8 cellular contexts compared by ENCODE assay signal in the genomic region with DNA sequence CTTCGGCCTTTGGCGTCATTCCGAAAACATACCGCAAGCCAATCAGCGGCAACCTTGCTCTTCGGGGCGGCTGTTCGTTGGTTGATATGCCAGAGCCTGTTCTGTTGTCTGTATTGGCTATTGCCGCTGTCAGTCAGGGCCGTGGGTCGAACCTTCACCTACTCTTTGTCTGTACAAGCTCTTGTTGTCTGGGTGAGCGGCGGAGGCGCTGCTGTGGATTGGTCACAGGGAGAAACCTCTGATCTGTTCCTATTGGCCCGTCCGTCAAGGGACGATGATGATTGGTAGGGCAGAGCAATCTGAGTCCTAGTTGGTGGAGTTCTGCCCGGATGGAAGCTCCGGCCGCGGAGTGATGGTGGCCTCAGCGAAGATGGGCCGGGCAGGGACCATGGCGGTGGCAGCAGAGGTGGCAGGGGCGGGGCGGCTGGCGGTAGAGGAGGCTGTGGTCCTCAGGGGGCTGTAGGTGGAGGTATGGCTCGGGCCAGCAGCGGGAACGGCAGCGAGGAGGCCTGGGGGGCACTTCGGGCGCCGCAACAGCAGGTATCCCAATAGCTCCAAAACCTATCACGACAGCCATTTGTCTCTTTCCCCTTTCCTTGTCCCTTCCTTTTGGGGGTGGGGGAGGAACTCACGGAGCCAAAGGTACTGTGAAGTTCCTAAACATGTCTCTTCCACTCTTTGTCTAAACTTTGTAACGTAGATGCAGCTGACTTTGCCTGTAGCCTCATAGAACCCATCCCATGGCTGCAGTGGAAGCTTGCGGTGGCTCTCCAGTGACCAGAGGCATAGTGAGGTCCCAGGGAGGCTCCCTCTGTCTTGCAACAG. TPM values are rescaled to one million over a fixed set of nuclear protein-coding genes. Genes with fewer than 3 reads are reported as not detected.
DNase-seq lines count a peak whose midpoint lies in the region; ATAC-seq, FAIRE-seq and TF ChIP-seq lines count a peak whose summit lies in the region.

A gene (plus strand): TSS at position 307 of the 825 bp plus-strand sequence. CDS start 165 bp downstream, at position 472.

- peak within 1 kb of the TSS; percentile 66 to 95 for H4K8ac ChIP-seq in IMR-90 (ENCODE audit: low read depth in 2 of 2, low read length in 2 of 2)

- no CpG with 5 or more reads among the region's 38 CpGs for WGBS in IMR-90 (ENCODE audit: extremely low coverage in 2 of 2, insufficient read length in 1 of 2), 2 experiments

- H2AK9ac ChIP-seq in IMR-90 (replicated peaks; ENCODE audit: low read depth, low read length, poor library complexity), result peak within 1 kb of the TSS; percentile 97

- H3K79me2 ChIP-seq in endothelial cell of umbilical vein (ENCODE audit: control insufficient read depth, insufficient read depth, low read length), result peaks cover 6% of the 10 kb centered on the region

- peak within 1 kb of the TSS; percentile 97 for H3K14ac ChIP-seq in IMR-90 (replicated peaks; ENCODE audit: low read depth, low read length)

- H3K9me1 ChIP-seq in IMR-90 (ENCODE audit: insufficient read depth, low read length) (0 out of 2 replicates have a peak, but pooled peaks cover 3% of the 10 kb centered on the region), endothelial cell of umbilical vein (replicated peaks; ENCODE audit: control insufficient read depth, extremely low read depth, insufficient read depth, low read length) (no peaks in the 10 kb centered on the region)

- no peak for TF ChIP-seq POLR2A in IMR-90 (IDR thresholded peaks at IDR 0.05; ENCODE audit: low read depth, low read length)
- peak; percentile 66 for TF ChIP-seq POLR2A in endothelial cell of umbilical vein (IDR thresholded peaks at IDR 0.05; ENCODE audit: low read depth, low read length)

- H3K9me3 ChIP-seq in IMR-90 (ENCODE audit: control insufficient read depth, insufficient read depth, low read length) (no peaks in the 10 kb centered on the region), endothelial cell of umbilical vein (replicated peaks; ENCODE audit: control insufficient read depth, insufficient read depth, low read length) (no peaks in the 10 kb centered on the region)

- H3K4me1 ChIP-seq in IMR-90 (ENCODE audit: control insufficient read depth, insufficient read depth, low read length), result peaks cover 10% of the 10 kb centered on the region
- peaks cover 22% of the 10 kb centered on the region for H3K4me1 ChIP-seq in endothelial cell of umbilical vein (ENCODE audit: control insufficient read depth, extremely low read depth, insufficient read depth, low read length)

- no peak for TF ChIP-seq RAD21 in IMR-90 (IDR thresholded peaks at IDR 0.05; ENCODE audit: low read length)

- H4K5ac ChIP-seq in IMR-90 (ENCODE audit: low read depth, low read length), result peak within 1 kb of the TSS; percentile 78

- H3K27ac ChIP-seq in IMR-90 (ENCODE audit: insufficient read depth, low read length), result peak within 1 kb of the TSS; percentile 70
- H3K27ac ChIP-seq in endothelial cell of umbilical vein (ENCODE audit: insufficient read depth, low read depth, low read length), result peak within 1 kb of the TSS; percentile 51

- H2BK20ac ChIP-seq in IMR-90 (ENCODE audit: low read depth, low read length), result no peak within 1 kb of the TSS

- TF ChIP-seq CTCF in IMR-90 (conservative IDR thresholded peaks at IDR 0.05; ENCODE audit: low read depth, low read length), result no peak
- no peak for TF ChIP-seq CTCF in endothelial cell of umbilical vein (IDR thresholded peaks at IDR 0.05; ENCODE audit: extremely low read depth in 1 of 2, insufficient read depth in 1 of 2, low read depth in 1 of 2, low read length in 2 of 2)

- H3K9ac ChIP-seq in IMR-90 (ENCODE audit: low read depth, low read length) (peak within 1 kb of the TSS; percentile 86), endothelial cell of umbilical vein (replicated peaks; ENCODE audit: extremely low read depth, insufficient read depth, low read length) (peak within 1 kb of the TSS; percentile 74)

- H4K20me1 ChIP-seq in IMR-90 (ENCODE audit: insufficient read depth, low read length), result no peaks in the 10 kb centered on the region
- H4K20me1 ChIP-seq in endothelial cell of umbilical vein (replicated peaks; ENCODE audit: control insufficient read depth, extremely low read depth, insufficient read depth, low read length), result no peaks in the 10 kb centered on the region

- H3K18ac ChIP-seq in IMR-90 (ENCODE audit: low read depth, low read length), result no peak within 1 kb of the TSS

- H3K4me2 ChIP-seq in IMR-90 (ENCODE audit: low read depth, low read length) (peak within 1 kb of the TSS; percentile 92), endothelial cell of umbilical vein (ENCODE audit: insufficient read depth, low read length) (peak within 1 kb of the TSS; percentile 84)

- peak; percentile 92 for DNase-seq in D341Med (ENCODE audit: low spot score)
- DNase-seq in IMR-90, result peak; percentile 100
- peak; percentile 99 for DNase-seq in OCI-M1 (lab: John Stamatoyannopoulos, UW)
- DNase-seq in activated T-cell treated with anti-CD3 and anti-CD28 coated beads for 24 hours (ENCODE audit: low read depth), result peak; percentile 98
- peak; percentile 100 for DNase-seq in endothelial cell of umbilical vein (ENCODE audit: low read depth, low spot score)
- DNase-seq in midbrain (lab: John Stamatoyannopoulos, UW), result peak; percentile 100
- DNase-seq in stimulated activated CD8-positive, alpha-beta memory T cell treated with anti-CD3 and anti-CD28 coated beads, Interleukin-2, amount 100 ng/mL, for 1 hour (ENCODE audit: low read depth in 2 of 2), result peak; percentile 95 to 97

- FAIRE-seq in endothelial cell of umbilical vein (lab: Jason Lieb, UNC), result peak; percentile 100

- intact Hi-C loops in IMR-90 (cut with micrococcal nuclease), result no loop called here
- intact Hi-C loops in endothelial cell of umbilical vein (cut with micrococcal nuclease), result loop anchor here (1.0 kb wide), 2 partner anchors 24 to 71 kb away; a partner anchor contains a TSS

- 0 out of 2 replicates have a peak within 1 kb of the TSS, but pooled peaks have one; percentile 45 for H2BK120ac ChIP-seq in IMR-90 (ENCODE audit: low read depth, low read length)

- H2AFZ ChIP-seq in IMR-90 (replicated peaks; ENCODE audit: low read length, poor library complexity), result peak within 1 kb of the TSS; percentile 92
- peak within 1 kb of the TSS; percentile 77 for H2AFZ ChIP-seq in endothelial cell of umbilical vein (ENCODE audit: low read depth, low read length)

- dilution Hi-C loops in IMR-90 (cut with HindIII; ENCODE audit: low sequenced_read_pairs, unreplicated experiment), result no loop called here
- dilution Hi-C loops in endothelial cell of umbilical vein (cut with MboI; ENCODE audit: extremely low pct_ligation_motif_present, low sequenced_read_pairs), result no loop called here

- peak within 1 kb of the TSS; percentile 96 for H3K4ac ChIP-seq in IMR-90 (ENCODE audit: low read depth, low read length)

- H3K36me3 ChIP-seq in IMR-90 (ENCODE audit: control insufficient read depth, insufficient read depth, low read length) (peaks cover 21% of the 10 kb centered on the region), endothelial cell of umbilical vein (ENCODE audit: control insufficient read depth in 2 of 2, extremely low read depth in 1 of 2, insufficient read depth in 2 of 2, low read length in 2 of 2) (peaks cover 0 to 12% of the 10 kb centered on the region in 2 experiments)

- H4K91ac ChIP-seq in IMR-90 (ENCODE audit: insufficient read depth, low read depth, low read length), result peak within 1 kb of the TSS; percentile 83

- peak within 1 kb of the TSS; percentile 80 for H2AK5ac ChIP-seq in IMR-90 (ENCODE audit: low read depth, low read length)

- no TSS peak for BruUV-seq in IMR-90 (replicated peaks; lab: Mats Ljungman, UMichigan)
- BruUV-seq in endothelial cell of umbilical vein (replicated peaks; lab: Mats Ljungman, UMichigan), result TSS peak; percentile 18

- H3K79me1 ChIP-seq in IMR-90 (ENCODE audit: low read depth in 1 of 2, low read length in 2 of 2), result peaks cover 18 to 51% of the 10 kb centered on the region in 2 experiments

- H3K23ac ChIP-seq in IMR-90 (ENCODE audit: low read depth, low read length), result peak within 1 kb of the TSS; percentile 94

- peak within 1 kb of the TSS; percentile 33; the same call in 1 of the 3 replicates for H2BK15ac ChIP-seq in IMR-90 (ENCODE audit: low read depth, low read length)

- POLR2A ChIA-PET in IMR-90 (lab: Charles Lee; ENCODE audit: unreplicated experiment), result interaction anchor here (0.9 kb wide), 1 partner anchor 24 kb away, joined by 5 read pairs; a partner anchor contains a TSS
- POLR2A ChIA-PET in endothelial cell of umbilical vein (lab: Charles Lee), result interaction anchor here (0.6 to 1.3 kb wide), 6 partner anchors 10 to 72 kb away, joined by 3 to 5 read pairs (median 4); a partner anchor contains a TSS

- peak within 1 kb of the TSS; percentile 77 for H2BK5ac ChIP-seq in IMR-90 (ENCODE audit: low read depth, low read length, poor library complexity, severe bottlenecking)

- H3K4me3 ChIP-seq in IMR-90 (ENCODE audit: insufficient read depth, low read depth, low read length), result peak within 1 kb of the TSS; percentile 80
- peak within 1 kb of the TSS; percentile 80 to 87 (median 82) for H3K4me3 ChIP-seq in endothelial cell of umbilical vein (replicated peaks in 1 of 3; ENCODE audit: insufficient read depth in 1 of 3, low read depth in 1 of 3, low read length in 3 of 3)

- H3K56ac ChIP-seq in IMR-90 (ENCODE audit: extremely low read depth, insufficient read depth, low read length), result peak within 1 kb of the TSS; percentile 92

- H3K27me3 ChIP-seq in IMR-90 (ENCODE audit: control insufficient read depth, insufficient read depth, low read length) (no peaks in the 10 kb centered on the region), endothelial cell of umbilical vein (ENCODE audit: control insufficient read depth in 2 of 2, insufficient read depth in 2 of 2, low read length in 2 of 2) (peaks cover 0 to under 1% of the 10 kb centered on the region in 2 experiments)

- ATAC-seq in GM21528 (IDR thresholded peaks at IDR 0.05; ENCODE audit: low FRiP score, unreplicated experiment), result peak; percentile 85
- ATAC-seq in IMR-90 (ENCODE audit: low read depth), result peak; percentile 86

- in situ Hi-C loops in IMR-90 (cut with MboI; ENCODE audit: low sequenced_read_pairs), result no loop called here

- CTCF ChIA-PET in IMR-90 (lab: Yijun Ruan, JAX), result interaction anchor here (0.6 kb wide), 1 partner anchor 11 kb away, joined by 4 read pairs; no protein-coding TSS in a partner anchor
- CTCF ChIA-PET in endothelial cell of umbilical vein (lab: Charles Lee), result interaction anchor here (0.7 to 2.3 kb wide), 9 partner anchors 10 to 124 kb away, joined by 3 to 7 read pairs (median 3); a partner anchor contains a TSS

RNA-seq across cellular contexts. Expression of the gene that starts here (rescaled TPM):
- total RNA-seq in IMR-90 (2012; rRNA removed), result 22.2 and 22.9 TPM in 2 replicates
- 78.5 and 89.3 TPM in 2 replicates for polyA plus RNA-seq in IMR-90 (2012; rRNA removed)
- 114 and 155 TPM in 2 replicates for polyA plus RNA-seq in IMR-90 (2012; cell fraction: cytosol; rRNA removed)
- 453 and 544 TPM in 2 replicates for polyA plus RNA-seq in IMR-90 (2012; cell fraction: nucleus; rRNA removed; ENCODE audit: low replicate concordance)
- total RNA-seq in endothelial cell of umbilical vein, result 44.5 and 50.5 TPM in 2 replicates
- polyA plus RNA-seq in endothelial cell of umbilical vein, result 209 and 241 TPM in 2 replicates
- 78.7 and 98.5 TPM in 2 replicates for polyA plus RNA-seq in endothelial cell of umbilical vein (2011; cell fraction: cytosol; rRNA removed)
- polyA plus RNA-seq in endothelial cell of umbilical vein (2011; cell fraction: nucleus; rRNA removed), result 387 and 441 TPM in 2 replicates
- polyA plus RNA-seq in endothelial cell of umbilical vein (2012), result 46.1 and 63.9 TPM in 2 replicates
- polyA minus RNA-seq in endothelial cell of umbilical vein, result 61.2 and 74.1 TPM in 2 replicates
- 6.1 TPM for polyA minus RNA-seq in endothelial cell of umbilical vein (2011; cell fraction: cytosol; rRNA and poly(A)+ RNA removed)
- polyA minus RNA-seq in endothelial cell of umbilical vein (2011; cell fraction: nucleus; rRNA and poly(A)+ RNA removed), result 35.9 and 40.9 TPM in 2 replicates

Comparison
In these comparisons a context has a peak if more than half of its experiments do, and no peak if none do; other contexts are left out.
1. Peak in every context shown above with its lines: DNase-seq, ATAC-seq, H3K4me3 ChIP-seq and H3K27ac ChIP-seq.